Comparison of ENCODE assay signal across 28 cellular contexts in the genomic region with DNA sequence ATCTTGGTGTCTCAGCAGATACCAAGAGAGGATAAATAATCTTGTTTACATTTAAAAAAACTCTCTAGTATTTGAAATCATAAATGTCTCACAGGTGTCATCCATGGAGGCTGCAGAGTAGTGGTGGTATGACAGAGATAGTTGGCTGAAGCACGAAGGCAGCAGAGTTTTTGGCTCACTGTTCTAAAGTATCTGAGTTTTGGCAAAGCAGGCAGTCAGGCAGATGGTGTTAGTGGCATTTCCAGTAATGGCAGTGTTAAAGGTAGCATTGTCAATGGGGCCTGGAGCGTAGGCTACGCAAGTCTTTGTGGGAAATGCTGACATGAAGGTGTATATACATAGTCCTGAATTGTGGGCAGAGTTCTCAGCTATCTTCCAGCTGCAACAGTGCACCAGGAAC.
"Had no signal": no experiment of that assay in that cellular context is flagged by ENCODE, and none has a peak within 500 bp of the region (broad histone marks: within the 10 kb centered on the region; RNA-seq: fewer than 3 reads in every experiment).

No MANE protein-coding gene starts in this region.

- DNase-seq: activated CD4-positive, alpha-beta memory T cell treated with anti-CD3 and anti-CD28 coated beads, Interleukin-2, amount 10 ng/mL, durations not matched to agents 7 days and 5 days; activated CD4-positive, alpha-beta T cell treated with anti-CD3 and anti-CD28 coated beads, Interleukin-2, amount 50 U/mL, for 1 hour; activated CD4-positive, CD25-positive, alpha-beta regulatory T cell; activated gamma-delta T cell; activated naive CD4-positive, alpha-beta T cell treated with anti-CD3 and anti-CD28 coated beads for 36 hours; activated T-cell treated with anti-CD3 and anti-CD28 coated beads for 4 hours; activated T-cell treated with anti-CD3 and anti-CD28 coated beads, Interleukin-2, amount 50 U/mL, for 48 hours; amygdala; cortex of kidney; Karpas-422; MM.1S; NCI-H1048; NCI-H187; NCI-H2081; NCI-H526; NCI-H774; NK-92 treated with Interleukin-12 subunit alpha and Interleukin-12 subunit beta, amount 100 ng/mL, for 24 hours; OCI-M1; RPMI8226; T-cell; T-helper 2 cell; T1000 had no signal

- H3K27me3 ChIP-seq: cardiac muscle cell had no signal

- H3K4me3 ChIP-seq: cardiac muscle cell, SK-N-MC had no signal

- ATAC-seq: activated T-helper 17 cell treated with anti-CD3 and anti-CD28 coated beads, Interleukin-2, amount 50 U/mL, for 72 hours; Panc1; Right ventricle myocardium inferior; T-cell had no signal

- H3K27ac ChIP-seq: cardiac muscle cell, SK-N-MC, VCaP had no signal

- H3K36me3 ChIP-seq: cardiac muscle cell had no signal
